ENCODE assay signal across 11 cellular contexts in genomic region chr15:78263907-78264303, GRCh38. TPM values are rescaled to one million over a fixed set of nuclear protein-coding genes. Genes with fewer than 3 reads are reported as not detected.
A peak's percentile ranks its signal among the peaks of the same experiment; 100 is the strongest.
DNase-seq lines count a peak whose midpoint lies in the region; ATAC-seq and TF ChIP-seq lines count a peak whose summit lies in the region.
"Had no signal": no experiment of that assay in that cellular context is flagged by ENCODE, and none has a peak within 500 bp of the region (broad histone marks: within the 10 kb centered on the region; RNA-seq: fewer than 3 reads in every experiment).

No MANE protein-coding gene starts in this region.

- no peaks in the 10 kb centered on the region for H4K20me1 ChIP-seq in HCT116 (ENCODE audit: insufficient read depth)

- no peak for TF ChIP-seq RAD21 in HCT116 (IDR thresholded peaks at IDR 0.05; ENCODE audit: low read depth)

- H3K4me1 Mint-ChIP-seq in activated naive CD8-positive, alpha-beta T cell (ENCODE audit: low read depth), result peaks cover 29% of the 10 kb centered on the region

- 80 to 96% (median 85%) methylated on average over 1 to 23 of the region's 23 CpGs for WGBS in spleen, 5 donors

- H3K4me1 ChIP-seq in HCT116 (ENCODE audit: control insufficient read depth in 1 of 2, insufficient read depth in 2 of 2, low read length in 2 of 2) (peaks cover 8 to 23% of the 10 kb centered on the region in 2 experiments), spleen (peaks cover 9 to 39% (median 26%) of the 10 kb centered on the region in 6 donors)

- H3K27me3 Mint-ChIP-seq in activated naive CD8-positive, alpha-beta T cell, result no peaks in the 10 kb centered on the region

- ATAC-seq in HCT116 (peak; percentile 74), left ventricle myocardium superior (no peak), HG03460 (IDR thresholded peaks at IDR 0.05; ENCODE audit: unreplicated experiment) (no peak)

- DNase-seq in HCT116 (ENCODE audit: low read depth, low spot score) (no peak), left ventricle myocardium superior (peak; percentile 37), spleen (no peak), DMS79 treated with DMSO at 0.1 percent for 48 hours (lab: John Stamatoyannopoulos, UW) (no peak), NCI-H2227 treated with DMSO at 0.1 percent for 48 hours (lab: John Stamatoyannopoulos, UW) (no peak), cortex of kidney (lab: John Stamatoyannopoulos, UW) (no peak)
- DNase-seq: NCI-H1105 treated with DMSO at 0.1 percent for 48 hours had no signal

- no TSS peak for BruUV-seq in HCT116 (replicated peaks; lab: Mats Ljungman, UMichigan)

- H3K9me2 ChIP-seq in HCT116 (ENCODE audit: insufficient read depth), result no peaks in the 10 kb centered on the region

- CTCF ChIA-PET in HCT116 (lab: Charles Lee), result interaction anchor here (1.1 kb wide), 1 partner anchor 152 kb away, joined by 3 read pairs; no protein-coding TSS in a partner anchor

- H3K4me3 ChIP-seq in HCT116 (replicated peaks in 1 of 2; ENCODE audit: low read depth in 1 of 2, low read length in 2 of 2), result peak overlapping the region; percentile 65 to 75
- H3K4me3 ChIP-seq in spleen, result peak overlapping the region; percentile 30 to 80 (median 56)

- TF ChIP-seq POLR2A in HCT116 (IDR thresholded peaks at IDR 0.05; ENCODE audit: borderline replicate concordance, extremely low read depth, insufficient read depth, insufficient read length) (no peak), spleen (IDR thresholded peaks at IDR 0.05) (no peak)

- POLR2A ChIA-PET in HCT116 (lab: Charles Lee), result interaction anchor here (0.6 to 3.8 kb wide), 2 partner anchors 35 to 276 kb away, joined by 3 to 23 read pairs; partner anchors contain the start of gene SKIC8

- peak overlapping the region; percentile 98 for H3K27ac ChIP-seq in HCT116 (ENCODE audit: low read depth, low read length)
- peak overlapping the region in 7 of 8 donors; percentile 65 to 87 (median 81) for H3K27ac ChIP-seq in spleen

- H3K36me3 ChIP-seq in HCT116 (ENCODE audit: control insufficient read depth in 1 of 2, insufficient read depth in 2 of 2, low read length in 2 of 2), result peaks cover 2 to 21% of the 10 kb centered on the region in 2 experiments; a peak in 3 of 4 replicates
- H3K36me3 ChIP-seq in spleen, result no peaks in the 10 kb centered on the region

- H2AFZ ChIP-seq in HCT116 (ENCODE audit: low read depth, low read length, poor library complexity, severe bottlenecking), result no peak overlapping the region

- no peak for TF ChIP-seq CTCF in HCT116 (IDR thresholded peaks at IDR 0.05 in 2 of 3, conservative IDR thresholded peaks at IDR 0.05 in 1 of 3; ENCODE audit: borderline replicate concordance in 1 of 3, insufficient read depth in 1 of 3, low read depth in 2 of 3, low read length in 2 of 3)
- TF ChIP-seq CTCF in spleen (IDR thresholded peaks at IDR 0.05 in 8 of 11, conservative IDR thresholded peaks at IDR 0.05 in 3 of 11), result no peak

- H3K36me3 Mint-ChIP-seq in activated naive CD8-positive, alpha-beta T cell, result peaks cover 3% of the 10 kb centered on the region

- peak overlapping the region; percentile 79 for H3K27ac Mint-ChIP-seq in activated naive CD8-positive, alpha-beta T cell

- H3K27me3 ChIP-seq in HCT116 (ENCODE audit: insufficient read depth, low read length) (no peaks in the 10 kb centered on the region), spleen (replicated peaks in 1 of 7) (no peaks in the 10 kb centered on the region)

- peak overlapping the region; percentile 91 for H3K9ac ChIP-seq in HCT116 (ENCODE audit: low read length)

- H3K4me3 Mint-ChIP-seq in activated naive CD8-positive, alpha-beta T cell, result peak overlapping the region; percentile 69

- intact Hi-C loops in HCT116 (cut with micrococcal nuclease) (no loop called here), left ventricle myocardium superior (cut with micrococcal nuclease) (no loop called here), spleen (cut with DNase I; ENCODE audit: low total_unique reads) (no loop called here)

- no peaks in the 10 kb centered on the region for H3K9me3 Mint-ChIP-seq in activated naive CD8-positive, alpha-beta T cell (ENCODE audit: low read depth)

- H3K79me2 ChIP-seq in HCT116 (ENCODE audit: insufficient read depth, low read length), result peaks cover 43% of the 10 kb centered on the region

- H3K4me2 ChIP-seq in HCT116 (ENCODE audit: low read length), result peak overlapping the region; percentile 95

- no peaks in the 10 kb centered on the region for H3K9me3 ChIP-seq in HCT116 (ENCODE audit: control insufficient read depth in 1 of 2, insufficient read depth in 1 of 2, low read depth in 1 of 2, low read length in 2 of 2)
- H3K9me3 ChIP-seq in spleen, result no peaks in the 10 kb centered on the region

- RAD21 ChIA-PET in HCT116 (lab: Charles Lee; ENCODE audit: low non-redundant PET in 1 of 2, low total read pairs in 2 of 2, uncharacterized antibody in 2 of 2, unreplicated experiment in 2 of 2), result interaction anchor here in 1 of 2 experiments (0.5 kb wide), 1 partner anchor 133 kb away, joined by 3 read pairs; no protein-coding TSS in a partner anchor

TF ChIP-seq in HCT116, 20 proteins besides CTCF, POLR2A, EP300 and RAD21:
- TF ChIP-seq SP1 (IDR thresholded peaks at IDR 0.05; ENCODE audit: low read depth), result no peak
- no peak for TF ChIP-seq POLR2AphosphoS5 (IDR thresholded peaks at IDR 0.05; ENCODE audit: low read depth, low read length)
- TF ChIP-seq ZNF274 (IDR thresholded peaks at IDR 0.05; ENCODE audit: low read depth, low read length), result no peak
- TF ChIP-seq EZH2phosphoT487 (IDR thresholded peaks at IDR 0.05; ENCODE audit: borderline replicate concordance), result no peak
- no peak for TF ChIP-seq ATF3 (IDR thresholded peaks at IDR 0.05)
- TF ChIP-seq FOSL1 (IDR thresholded peaks at IDR 0.05; ENCODE audit: low read depth), result no peak

RNA-seq across cellular contexts. Expression of gene DNAJA4, which starts 0.5 kb away (rescaled TPM):
- total RNA-seq in HCT116 (2021; ENCODE audit: unreplicated experiment) (66.6 TPM), left ventricle myocardium superior (85.9 TPM), spleen (10 to 100 TPM; 12.7 to 51.7 (median 18.1) TPM)
- polyA plus RNA-seq in HCT116 (2012), result 34.6 and 39.8 TPM in 2 replicates
- 10 to 100 TPM in 1 of 3 donors, 1 to 10 TPM in 2; 6.0 to 10.5 (median 7.2) TPM for polyA plus RNA-seq in spleen

RNA-seq across cellular contexts. Expression of gene ACSBG1, which starts 29.5 kb away (rescaled TPM):
- total RNA-seq in HCT116 (2021; ENCODE audit: unreplicated experiment), result 0.71 TPM
- 0.37 and 0.70 TPM in 2 replicates for polyA plus RNA-seq in HCT116 (2012)
- 0.05 TPM for total RNA-seq in left ventricle myocardium superior
- under 1 TPM in 3 of 7 donors, not detected in 4; 0.16 to 0.26 (median 0.23) TPM for total RNA-seq in spleen
- under 1 TPM; 0.19 to 0.33 (median 0.28) TPM for polyA plus RNA-seq in spleen
- total RNA-seq: omental fat pad; T-helper 1 cell treated with Interleukin-12 subunit alpha and Interleukin-12 subunit beta and Interleukin-4 antibody, amounts not matched to agents 30 ng/mL and 1 ng/mL, for 36 hours had no signal

RNA-seq across cellular contexts. Expression of gene SKIC8, which starts 35.5 kb away (rescaled TPM):
- total RNA-seq in HCT116 (2021; ENCODE audit: unreplicated experiment) (57.1 TPM), left ventricle myocardium superior (27.5 TPM), spleen (10 to 100 TPM; 33.3 to 60.6 (median 40.5) TPM)
- 55.3 and 73.1 TPM in 2 replicates for polyA plus RNA-seq in HCT116 (2012)
- polyA plus RNA-seq in spleen, result 10 to 100 TPM; 41.2 to 52.3 (median 42.1) TPM
